Comparison of ENCODE assay signal across 9 cellular contexts in the genomic region with DNA sequence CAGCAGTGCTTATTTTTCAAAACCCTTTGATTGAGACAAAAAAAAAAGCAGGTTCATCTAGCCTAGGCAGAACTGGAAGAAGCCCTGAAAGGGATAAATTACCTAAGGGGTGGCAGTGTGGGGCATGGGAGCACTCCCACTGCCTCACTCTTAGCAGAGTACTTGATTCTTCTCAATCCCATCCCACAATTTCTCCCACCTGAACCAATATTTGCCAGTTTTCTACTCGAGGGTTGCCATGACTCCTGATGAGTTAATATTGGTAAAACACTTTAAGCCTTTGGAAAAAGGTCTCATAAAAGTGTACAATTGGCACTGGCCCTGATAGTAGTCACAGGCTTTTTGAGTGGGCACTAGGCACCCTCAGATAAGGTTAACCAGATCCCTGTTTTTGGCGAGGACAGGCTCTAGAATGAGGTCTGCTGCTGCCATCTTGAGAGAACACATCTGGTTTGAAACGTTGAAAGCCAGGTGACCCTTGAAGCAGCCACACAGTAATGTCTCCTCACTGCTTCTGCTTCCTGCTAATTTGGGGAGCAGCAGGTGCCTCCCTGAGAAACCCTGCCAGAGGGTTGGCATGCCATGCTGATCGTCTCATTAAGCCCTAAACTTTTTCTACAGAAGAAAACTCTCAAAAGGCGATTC.
A peak's percentile ranks its signal among the peaks of the same experiment; 100 is the strongest.
DNase-seq lines count a peak whose midpoint lies in the region; ATAC-seq and TF ChIP-seq lines count a peak whose summit lies in the region.
"Had no signal": no experiment of that assay in that cellular context is flagged by ENCODE, and none has a peak within 500 bp of the region (broad histone marks: within the 10 kb centered on the region; RNA-seq: fewer than 3 reads in every experiment).

No MANE protein-coding gene starts in this region.

- ATAC-seq in GM23338 (no peak), gastrocnemius medialis (no peak), GM18858 (IDR thresholded peaks at IDR 0.05; ENCODE audit: unreplicated experiment) (no peak)
- ATAC-seq: K562 had no signal

- 32% methylated on average over 5 of the region's 5 CpGs for WGBS in esophagus muscularis mucosa

- H3K4me3 ChIP-seq in GM23338 (no peak overlapping the region), PC-9 (no peak overlapping the region), esophagus muscularis mucosa (no peak overlapping the region), gastrocnemius medialis (no peak overlapping the region)
- H3K4me3 ChIP-seq: K562 had no signal

- H3F3A ChIP-seq in GM23338 (replicated peaks; ENCODE audit: low read depth): no peaks in the 10 kb centered on the region
- H3F3A ChIP-seq in PC-9 (ENCODE audit: insufficient read depth, low read depth): peaks cover 48% of the 10 kb centered on the region

- TF ChIP-seq CTCF in GM23338 (conservative IDR thresholded peaks at IDR 0.05; ENCODE audit: low read depth in 2 of 2) (no peak), PC-9 (conservative IDR thresholded peaks at IDR 0.05) (no peak), esophagus muscularis mucosa (IDR thresholded peaks at IDR 0.05) (no peak), gastrocnemius medialis (IDR thresholded peaks at IDR 0.05 in 4 of 5, conservative IDR thresholded peaks at IDR 0.05 in 1 of 5) (no peak)

- no peaks in the 10 kb centered on the region for H3K79me2 ChIP-seq in GM23338 (replicated peaks; ENCODE audit: insufficient read depth)
- no peaks in the 10 kb centered on the region for H3K79me2 ChIP-seq in PC-9 (ENCODE audit: low read depth)

- H3K4me1 ChIP-seq in GM23338 (ENCODE audit: insufficient read depth) (peaks cover 13% of the 10 kb centered on the region), PC-9 (replicated peaks; ENCODE audit: insufficient read depth) (peaks cover 58% of the 10 kb centered on the region), esophagus muscularis mucosa (peaks cover 43 to 87% (median 75%) of the 10 kb centered on the region in 4 donors), gastrocnemius medialis (peaks cover 42 to 53% of the 10 kb centered on the region in 2 donors)

- TSS peak; percentile 84 for BruUV-seq in PC-9 (replicated peaks; lab: Mats Ljungman, UMichigan)

- no peak overlapping the region; the same call in 1 of the 2 replicates for H3K27ac ChIP-seq in GM23338 (ENCODE audit: low read depth)
- H3K27ac ChIP-seq in PC-9: peak overlapping the region; percentile 71
- peak overlapping the region; percentile 82 to 91 (median 86) for H3K27ac ChIP-seq in esophagus muscularis mucosa (replicated peaks in 1 of 4)
- H3K27ac ChIP-seq in gastrocnemius medialis: peak overlapping the region; percentile 43 to 70 (median 63)

- TF ChIP-seq POLR2A in esophagus muscularis mucosa (IDR thresholded peaks at IDR 0.05; ENCODE audit: low read depth) (no peak), gastrocnemius medialis (IDR thresholded peaks at IDR 0.05) (no peak)

- no peak for DNase-seq in GM23338 (ENCODE audit: low spot score)
- peak in 1 of 2 experiments; percentile 31 for DNase-seq in PC-9
- DNase-seq in esophagus muscularis mucosa (ENCODE audit: extremely low spot score): no peak
- no peak for DNase-seq in gastrocnemius medialis
- DNase-seq in stimulated activated naive CD4-positive, alpha-beta T cell (lab: John Stamatoyannopoulos, UW): no peak
- no peak for DNase-seq in SHP77 (lab: John Stamatoyannopoulos, UW)
- DNase-seq in G401 (ENCODE audit: low spot score): no peak

- H3K4me1 Mint-ChIP-seq in GM23338: peaks cover 34% of the 10 kb centered on the region

- no peak overlapping the region for H2AFZ ChIP-seq in GM23338
- no peak overlapping the region for H2AFZ ChIP-seq in PC-9

- H3K36me3 Mint-ChIP-seq in GM23338 (ENCODE audit: low read depth): no peaks in the 10 kb centered on the region

- H3K9me3 ChIP-seq in PC-9 (ENCODE audit: insufficient read depth, low read depth): peaks cover 4% of the 10 kb centered on the region; the same call in 1 of the 2 replicates
- no peaks in the 10 kb centered on the region for H3K9me3 ChIP-seq in esophagus muscularis mucosa
- H3K9me3 ChIP-seq in gastrocnemius medialis: no peaks in the 10 kb centered on the region

- no peaks in the 10 kb centered on the region for H3K9me3 Mint-ChIP-seq in GM23338

- in situ Hi-C loops in gastrocnemius medialis (cut with MboI; ENCODE audit: low sequenced_read_pairs in 4 of 4): no loop called here
- in situ Hi-C loops in G401 (cut with HindIII; ENCODE audit: low sequenced_read_pairs): no loop called here

- CTCF ChIA-PET in PC-9 (lab: Charles Lee): no interaction called here

- H3K9me2 ChIP-seq in GM23338 (ENCODE audit: insufficient read depth): no peaks in the 10 kb centered on the region
- H3K9me2 ChIP-seq in PC-9 (ENCODE audit: insufficient read depth): no peaks in the 10 kb centered on the region

- peaks cover 6% of the 10 kb centered on the region for H3K27me3 Mint-ChIP-seq in GM23338 (ENCODE audit: insufficient read depth, low read depth, poor library complexity)

- H3K4me2 ChIP-seq in GM23338: no peak overlapping the region
- peak overlapping the region; percentile 41; the same call in 1 of the 2 replicates for H3K4me2 ChIP-seq in PC-9

- no peak for TF ChIP-seq EP300 in esophagus muscularis mucosa (IDR thresholded peaks at IDR 0.05)

- no peak overlapping the region; the same call in 2 of the 3 replicates for H3K4me3 Mint-ChIP-seq in GM23338

- POLR2A ChIA-PET in PC-9 (lab: Charles Lee; ENCODE audit: unreplicated experiment): no interaction called here

- H4K20me1 ChIP-seq in GM23338 (replicated peaks; ENCODE audit: insufficient read depth) (no peaks in the 10 kb centered on the region), PC-9 (ENCODE audit: insufficient read depth) (no peaks in the 10 kb centered on the region)

- H3K36me3 ChIP-seq in GM23338 (ENCODE audit: insufficient read depth) (no peaks in the 10 kb centered on the region), PC-9 (ENCODE audit: low read depth) (no peaks in the 10 kb centered on the region), esophagus muscularis mucosa (no peaks in the 10 kb centered on the region), gastrocnemius medialis (no peaks in the 10 kb centered on the region)

- intact Hi-C loops in PC-9 (cut with micrococcal nuclease; ENCODE audit: unreplicated experiment): loop anchor here (1.0 to 10.0 kb wide), 5 partner anchors 325 to 676 kb away; partner anchors contain the start of gene ZFP36L1
- intact Hi-C loops in esophagus muscularis mucosa (cut with DNase I): loop anchor here (10.0 kb wide), 4 partner anchors 105 to 645 kb away; no protein-coding TSS in a partner anchor
- intact Hi-C loops in gastrocnemius medialis (cut with DNase I; ENCODE audit: low total_unique reads): loop anchor here (5.0 kb wide), 4 partner anchors 93 to 658 kb away; no protein-coding TSS in a partner anchor

- H3K27me3 ChIP-seq in GM23338 (ENCODE audit: insufficient read depth) (no peaks in the 10 kb centered on the region), PC-9 (ENCODE audit: insufficient read depth, low read depth) (no peaks in the 10 kb centered on the region), esophagus muscularis mucosa (no peaks in the 10 kb centered on the region), gastrocnemius medialis (no peaks in the 10 kb centered on the region)

- peak overlapping the region; percentile 26; the same call in 1 of the 2 replicates for H3K27ac Mint-ChIP-seq in GM23338

TF ChIP-seq in GM23338, 12 proteins besides CTCF, POLR2A, EP300 and RAD21 (continues in another document):
- no peak for TF ChIP-seq POLR2AphosphoS5 (IDR thresholded peaks at IDR 0.05; ENCODE audit: low read depth)
- TF ChIP-seq NANOG (IDR thresholded peaks at IDR 0.05; ENCODE audit: borderline replicate concordance): no peak
- no peak for TF ChIP-seq EZH2phosphoT487 (IDR thresholded peaks at IDR 0.05; ENCODE audit: unreplicated experiment)
- TF ChIP-seq EZH2 (IDR thresholded peaks at IDR 0.05; ENCODE audit: low read depth, unreplicated experiment): no peak
- TF ChIP-seq ZNF331 (CRISPR knock-in tag; IDR thresholded peaks at IDR 0.05; ENCODE audit: low read depth): no peak
- TF ChIP-seq REST (IDR thresholded peaks at IDR 0.05; ENCODE audit: unreplicated experiment): no peak
- TF ChIP-seq ZNF114 (CRISPR knock-in tag; IDR thresholded peaks at IDR 0.05): no peak
